Comparison of ENCODE assay signal across 7 cellular contexts in genomic region chrY:19290925-19291324, GRCh38.
"Had no signal": no experiment of that assay in that cellular context is flagged by ENCODE, and none has a peak within 500 bp of the region (broad histone marks: within the 10 kb centered on the region; RNA-seq: fewer than 3 reads in every experiment).

No MANE protein-coding gene starts in this region.

- DNase-seq: GOT3, H9, HCEC 1CT, IMR-90 had no signal

- H3K9me3 Mint-ChIP-seq: H9 had no signal

- H3K4me1 Mint-ChIP-seq: H9 had no signal

- ATAC-seq: K562 had no signal

- H3K4me3 ChIP-seq: K562 had no signal

- H3K27ac Mint-ChIP-seq: H9 had no signal

- FAIRE-seq: H54, HTR-8/SVneo, K562 had no signal

- H3K4me3 Mint-ChIP-seq: H9 had no signal
